In the genomic region with DNA sequence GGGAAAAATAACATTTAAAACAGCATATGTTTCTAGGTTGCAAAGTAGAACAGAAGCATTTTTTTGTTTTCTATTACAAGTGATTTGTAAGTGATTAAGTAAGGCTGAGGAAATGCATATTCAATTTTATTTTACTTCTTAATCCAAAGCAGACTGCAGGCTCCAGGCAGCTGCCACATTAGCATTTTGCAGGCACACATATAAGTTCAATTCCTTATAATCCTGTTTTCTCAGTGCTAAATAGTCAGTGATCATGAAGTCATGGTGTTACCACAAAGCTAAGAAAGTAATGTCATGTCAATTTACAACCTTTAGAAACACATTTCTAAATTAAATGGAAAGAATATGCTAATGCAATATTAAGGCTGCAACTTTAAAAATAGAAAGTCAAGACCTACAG, we compare ENCODE assay signal across 24 cellular contexts.
DNase-seq lines count a peak whose midpoint lies in the region; ATAC-seq and TF ChIP-seq lines count a peak whose summit lies in the region.
"Had no signal": no experiment of that assay in that cellular context is flagged by ENCODE, and none has a peak within 500 bp of the region (broad histone marks: within the 10 kb centered on the region; RNA-seq: fewer than 3 reads in every experiment).

No MANE protein-coding gene starts in this region.

- H3K4me3 ChIP-seq in A673 (ENCODE audit: low read depth, low read length, poor library complexity, severe bottlenecking), result no peak overlapping the region
- peak overlapping the region; percentile 56 for H3K4me3 ChIP-seq in SK-N-MC
- H3K4me3 ChIP-seq in MG63, result no peak overlapping the region
- H3K4me3 ChIP-seq: A549, BLaER1, GM12878 had no signal

- H3K9me3 ChIP-seq in A673 (ENCODE audit: low read depth, low read length, poor library complexity, severe bottlenecking) (no peaks in the 10 kb centered on the region), SK-N-MC (ENCODE audit: low read depth, low read length) (no peaks in the 10 kb centered on the region), MG63 (no peaks in the 10 kb centered on the region)
- H3K9me3 ChIP-seq: A549, BE2C, BLaER1 had no signal

- H3K27ac ChIP-seq in A673 (ENCODE audit: low read depth, low read length, poor library complexity, severe bottlenecking), result no peak overlapping the region
- H3K27ac ChIP-seq in SK-N-MC, result peak overlapping the region; percentile 91
- H3K27ac ChIP-seq: 22Rv1, A549, BLaER1 had no signal

- H3K36me3 ChIP-seq in A673 (ENCODE audit: insufficient read depth, low read length, poor library complexity, severe bottlenecking), result no peaks in the 10 kb centered on the region
- no peaks in the 10 kb centered on the region for H3K36me3 ChIP-seq in SK-N-MC (ENCODE audit: insufficient read depth, low read length)
- no peaks in the 10 kb centered on the region for H3K36me3 ChIP-seq in MG63
- H3K36me3 ChIP-seq: BE2C, BLaER1 had no signal

- DNase-seq in A673 (ENCODE audit: low spot score) (peak; percentile 67), NCI-H82 (lab: John Stamatoyannopoulos, UW) (peak; percentile 79), SK-N-MC (ENCODE audit: low read depth, low spot score) (peak; percentile 69), DMS 273 (lab: John Stamatoyannopoulos, UW; ENCODE audit: unreplicated experiment) (no peak), MG63 (no peak)
- DNase-seq: ACHN; BE2C; C1 segment of cervical spinal cord; CD4-positive, alpha-beta memory T cell; CD4-positive, CD25-positive, alpha-beta regulatory T cell; CD8-positive, alpha-beta memory T cell; COR-L47; DMS 273 treated with DMSO at 0.1 percent for 48 hours; DMS153; DMS53; DMS79; DND-41; EL; GDM1 had no signal

- H3K9ac ChIP-seq in SK-N-MC (ENCODE audit: insufficient read length), result no peak overlapping the region
- H3K9ac ChIP-seq: BLaER1 had no signal

- ATAC-seq in GM21576 (IDR thresholded peaks at IDR 0.05; ENCODE audit: unreplicated experiment), result no peak
- ATAC-seq: A549, GM12878 had no signal

- CTCF ChIA-PET in A673 (lab: Charles Lee), result no interaction called here

- POLR2A ChIA-PET in A673 (lab: Charles Lee; ENCODE audit: low non-redundant PET), result no interaction called here

- intact Hi-C loops in A673 (cut with micrococcal nuclease; ENCODE audit: unreplicated experiment), result no loop called here

- H3K4me1 ChIP-seq in A673 (ENCODE audit: insufficient read depth, low read length, poor library complexity, severe bottlenecking), result peaks cover 17% of the 10 kb centered on the region
- H3K4me1 ChIP-seq: A549, BE2C, BLaER1 had no signal

- BruUV-seq in A673 (replicated peaks; lab: Mats Ljungman, UMichigan), result no TSS peak

- no peaks in the 10 kb centered on the region for H3K27me3 ChIP-seq in A673 (replicated peaks; ENCODE audit: insufficient read depth, low read depth, low read length, poor library complexity)
- no peaks in the 10 kb centered on the region for H3K27me3 ChIP-seq in MG63
- H3K27me3 ChIP-seq: BE2C, BLaER1 had no signal

- no peak for TF ChIP-seq CTCF in A673 (conservative IDR thresholded peaks at IDR 0.05; ENCODE audit: low read depth, low read length)

Comparison
In these comparisons a context has a peak if more than half of its experiments do, and no peak if none do; other contexts are left out.
1. DNase-seq: peak in A673 (single experiment), NCI-H82 (single experiment) and SK-N-MC (single experiment); none in DMS 273 (single experiment) and MG63 (single experiment).